In genomic region chr7:24972991-24973390, GRCh38 we compare ENCODE assay signal across 15 cellular contexts. TPM values are rescaled to one million over a fixed set of nuclear protein-coding genes. Genes with fewer than 3 reads are reported as not detected.
A peak's percentile ranks its signal among the peaks of the same experiment; 100 is the strongest.
DNase-seq lines count a peak whose midpoint lies in the region; TF ChIP-seq lines count a peak whose summit lies in the region.
"Had no signal": no experiment of that assay in that cellular context is flagged by ENCODE, and none has a peak within 500 bp of the region (broad histone marks: within the 10 kb centered on the region; RNA-seq: fewer than 3 reads in every experiment).

No MANE protein-coding gene starts in this region.

- no peak for TF ChIP-seq POLR2A in thyroid gland (IDR thresholded peaks at IDR 0.05)

- H3K36me3 ChIP-seq in thyroid gland: no peaks in the 10 kb centered on the region
- H3K36me3 ChIP-seq: esophagus squamous epithelium, tibial artery had no signal

- DNase-seq in AG04450 (ENCODE audit: low read depth, low spot score) (peak; percentile 54), LHCN-M2 (ENCODE audit: low read depth) (peak; percentile 65), amniotic stem cell (lab: John Stamatoyannopoulos, UW) (peak; percentile 58), foreskin fibroblast (peak; percentile 76 to 86), NCI-H524 (lab: John Stamatoyannopoulos, UW) (no peak), HT-29 (ENCODE audit: low spot score) (no peak), thyroid gland (no peak), T1000 (lab: John Stamatoyannopoulos, UW) (no peak)
- DNase-seq: activated CD4-positive, alpha-beta T cell treated with anti-CD3 and anti-CD28 coated beads for 4 hours; esophagus squamous epithelium; GF-D8; NCI-H2029 treated with DMSO at 0.1 percent for 48 hours; NCI-H748 treated with DMSO at 0.1 percent for 48 hours; stimulated activated CD8-positive, alpha-beta memory T cell treated with anti-CD3 and anti-CD28 coated beads, Interleukin-4, amount 100 ng/mL, for 48 hours; tibial artery had no signal

- H3K27me3 ChIP-seq in AG04450 (ENCODE audit: control insufficient read depth, insufficient read depth, low read length): no peaks in the 10 kb centered on the region
- no peaks in the 10 kb centered on the region for H3K27me3 ChIP-seq in thyroid gland
- H3K27me3 ChIP-seq: esophagus squamous epithelium, tibial artery had no signal

- peaks cover 0 to 7% of the 10 kb centered on the region in 2 donors for H3K4me1 ChIP-seq in thyroid gland
- H3K4me1 ChIP-seq: tibial artery had no signal

- H3K27ac ChIP-seq in AG04450 (ENCODE audit: low read depth, low read length) (no peak overlapping the region), thyroid gland (no peak overlapping the region)
- H3K27ac ChIP-seq: esophagus squamous epithelium, tibial artery had no signal

- H3K9me3 ChIP-seq in AG04450 (ENCODE audit: control insufficient read depth, insufficient read depth, low read length) (no peaks in the 10 kb centered on the region), thyroid gland (no peaks in the 10 kb centered on the region)
- H3K9me3 ChIP-seq: esophagus squamous epithelium, tibial artery had no signal

- intact Hi-C loops in thyroid gland (cut with DNase I): loop anchor here (10.0 kb wide), 1 partner anchor 88 kb away; no protein-coding TSS in a partner anchor

- CTCF ChIA-PET in AG04450 (lab: Charles Lee): interaction anchor here (1.0 to 1.5 kb wide), 3 partner anchors 97 to 161 kb away, joined by 3 to 11 read pairs (median 4); no protein-coding TSS in a partner anchor

- H3K4me3 ChIP-seq in AG04450 (ENCODE audit: low read depth, low read length): no peak overlapping the region
- H3K4me3 ChIP-seq in foreskin fibroblast (ENCODE audit: low read depth in 1 of 2, low read length in 2 of 2): no peak overlapping the region
- H3K4me3 ChIP-seq in thyroid gland (replicated peaks in 1 of 3): no peak overlapping the region
- H3K4me3 ChIP-seq: esophagus squamous epithelium, tibial artery had no signal

- POLR2A ChIA-PET in AG04450 (lab: Yijun Ruan, JAX): interaction anchor here (0.6 to 1.0 kb wide), 2 partner anchors 39 to 148 kb away, joined by 3 read pairs; no protein-coding TSS in a partner anchor

- TF ChIP-seq CTCF in AG04450 (IDR thresholded peaks at IDR 0.05; ENCODE audit: low read depth, low read length): no peak
- no peak for TF ChIP-seq CTCF in foreskin fibroblast (IDR thresholded peaks at IDR 0.05; ENCODE audit: low read depth, low read length)
- no peak for TF ChIP-seq CTCF in thyroid gland (IDR thresholded peaks at IDR 0.05)

RNA-seq across cellular contexts. Expression of gene OSBPL3, which starts 7.0 kb away (rescaled TPM):
- polyA plus RNA-seq in AG04450 (2011; rRNA removed): 33.3 and 37.8 TPM in 2 replicates
- 33.8 and 50.7 TPM in 2 replicates for polyA minus RNA-seq in AG04450 (2011; rRNA and poly(A)+ RNA removed)
- total RNA-seq in LHCN-M2 (2014; rRNA removed) (41.2 and 48.7 TPM in 2 replicates), thyroid gland (10 to 100 TPM; 22.1 to 41.7 (median 34.3) TPM)
- 12.6 TPM for polyA plus RNA-seq in LHCN-M2 (2012)
- total RNA-seq in HT-29 (2014; rRNA removed; shearing (Covaris generic)): 8.3 and 13.7 TPM in 2 replicates

Comparison
In these comparisons a context has a peak if more than half of its experiments do, and no peak if none do; other contexts are left out.
1. DNase-seq: peak in AG04450 (single experiment), LHCN-M2 (single experiment), amniotic stem cell (single experiment) and foreskin fibroblast (2 of 2); none in NCI-H524 (0 of 2), HT-29 (single experiment), thyroid gland (0 of 2) and T1000 (single experiment).